Comparison of ENCODE assay signal across 8 cellular contexts in the genomic region with DNA sequence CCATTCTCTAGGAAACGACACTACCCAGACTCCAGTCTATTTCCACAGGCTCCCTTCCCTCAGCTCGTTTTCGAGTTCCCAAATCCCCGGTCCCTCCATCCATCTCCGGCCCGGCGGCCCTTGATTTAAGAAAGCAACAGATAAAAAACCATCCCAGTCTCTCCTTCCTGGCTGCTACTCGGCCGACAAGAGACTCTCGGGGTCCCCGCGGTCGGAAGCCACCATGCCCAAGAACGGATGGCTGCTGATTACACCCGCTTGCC. TPM values are rescaled to one million over a fixed set of nuclear protein-coding genes. Genes with fewer than 3 reads are reported as not detected.
A peak's percentile ranks its signal among the peaks of the same experiment; 100 is the strongest.
DNase-seq lines count a peak whose midpoint lies in the region; ATAC-seq and TF ChIP-seq lines count a peak whose summit lies in the region.

No MANE protein-coding gene starts in this region.

- peak overlapping the region; percentile 75 for H3K27ac Mint-ChIP-seq in activated CD4-positive, alpha-beta memory T cell treated with anti-CD3 and anti-CD28 coated beads, Interleukin-2, amount 10 ng/mL, durations not matched to agents 7 days and 5 days

- peaks cover 26% of the 10 kb centered on the region; the same call in 1 of the 2 replicates for H3K36me3 ChIP-seq in iPS DF 6.9 (ENCODE audit: control insufficient read depth, insufficient read depth, low read length)
- peaks cover 36 to 42% (median 41%) of the 10 kb centered on the region in 4 donors for H3K36me3 ChIP-seq in stomach

- intact Hi-C loops in stomach (cut with DNase I; ENCODE audit: low total_unique reads): no loop called here

- ATAC-seq in omental fat pad (ENCODE audit: low FRiP score): no peak
- no peak for ATAC-seq in HG03342 (IDR thresholded peaks at IDR 0.05; ENCODE audit: unreplicated experiment)

- H3K4me1 ChIP-seq in iPS DF 6.9 (ENCODE audit: control insufficient read depth, insufficient read depth, low read length): no peaks in the 10 kb centered on the region
- H3K4me1 ChIP-seq in stomach: peaks cover 23 to 61% (median 45%) of the 10 kb centered on the region in 4 donors

- POLR2A ChIA-PET in HEK293T (lab: Yijun Ruan, JAX): interaction anchor here (1.0 to 2.1 kb wide), 4 partner anchors 10 to 244 kb away, joined by 3 to 6 read pairs (median 4); no protein-coding TSS in a partner anchor
- POLR2A ChIA-PET in activated CD4-positive, alpha-beta memory T cell treated with anti-CD3 and anti-CD28 coated beads, Interleukin-2, amount 10 ng/mL, durations not matched to agents 7 days and 5 days (lab: Charles Lee): interaction anchor here (0.9 to 2.9 kb wide), 7 partner anchors 11 to 363 kb away, joined by 3 to 20 read pairs (median 4); a partner anchor contains a TSS

- peak overlapping the region; percentile 87 for H3K4me3 Mint-ChIP-seq in activated CD4-positive, alpha-beta memory T cell treated with anti-CD3 and anti-CD28 coated beads, Interleukin-2, amount 10 ng/mL, durations not matched to agents 7 days and 5 days

- no peaks in the 10 kb centered on the region for H3K9me3 Mint-ChIP-seq in activated CD4-positive, alpha-beta memory T cell treated with anti-CD3 and anti-CD28 coated beads, Interleukin-2, amount 10 ng/mL, durations not matched to agents 7 days and 5 days

- no peaks in the 10 kb centered on the region for H3K9me3 ChIP-seq in iPS DF 6.9 (ENCODE audit: control insufficient read depth, insufficient read depth, low read length)
- H3K9me3 ChIP-seq in stomach: no peaks in the 10 kb centered on the region

- no peak for TF ChIP-seq POLR2A in stomach (IDR thresholded peaks at IDR 0.05)

- no peak for TF ChIP-seq CTCF in stomach (IDR thresholded peaks at IDR 0.05)
- no peak for TF ChIP-seq CTCF in omental fat pad (IDR thresholded peaks at IDR 0.05)

- H3K4me1 Mint-ChIP-seq in activated CD4-positive, alpha-beta memory T cell treated with anti-CD3 and anti-CD28 coated beads, Interleukin-2, amount 10 ng/mL, durations not matched to agents 7 days and 5 days: peaks cover 69% of the 10 kb centered on the region

- no peak overlapping the region for H3K27ac ChIP-seq in iPS DF 6.9 (ENCODE audit: low read length)
- H3K27ac ChIP-seq in stomach: peak overlapping the region; percentile 52 to 95 (median 92)

- WGBS in iPS DF 6.9 (ENCODE audit: insufficient coverage, insufficient read length): no CpG with 5 or more reads among the region's 15 CpGs
- WGBS in stomach, 5 donors: 1 to 2% (median 2%) methylated on average over 15 of the region's 15 CpGs

- peak overlapping the region; percentile 79 for H3K4me3 ChIP-seq in iPS DF 6.9 (ENCODE audit: low read length)
- peak overlapping the region; percentile 74 to 85 (median 82) for H3K4me3 ChIP-seq in stomach

- H3K27me3 Mint-ChIP-seq in activated CD4-positive, alpha-beta memory T cell treated with anti-CD3 and anti-CD28 coated beads, Interleukin-2, amount 10 ng/mL, durations not matched to agents 7 days and 5 days: no peaks in the 10 kb centered on the region

- H3K27me3 ChIP-seq in iPS DF 6.9 (ENCODE audit: control insufficient read depth, insufficient read depth, low read length) (no peaks in the 10 kb centered on the region), stomach (no peaks in the 10 kb centered on the region)

- peaks cover 51% of the 10 kb centered on the region for H3K36me3 Mint-ChIP-seq in activated CD4-positive, alpha-beta memory T cell treated with anti-CD3 and anti-CD28 coated beads, Interleukin-2, amount 10 ng/mL, durations not matched to agents 7 days and 5 days (ENCODE audit: low read depth)

- TF ChIP-seq EP300 in stomach (IDR thresholded peaks at IDR 0.05): no peak

- CTCF ChIA-PET in HEK293T (lab: Yijun Ruan, JAX): no interaction called here
- CTCF ChIA-PET in activated CD4-positive, alpha-beta memory T cell treated with anti-CD3 and anti-CD28 coated beads, Interleukin-2, amount 10 ng/mL, durations not matched to agents 7 days and 5 days (lab: Charles Lee): interaction anchor here (1.1 to 4.2 kb wide), 5 partner anchors 25 to 364 kb away, joined by 3 to 34 read pairs (median 3); no protein-coding TSS in a partner anchor

- DNase-seq in HEK293T (ENCODE audit: extremely low spot score): no peak
- no peak for DNase-seq in activated CD4-positive, alpha-beta memory T cell treated with anti-CD3 and anti-CD28 coated beads, Interleukin-2, amount 10 ng/mL, durations not matched to agents 7 days and 5 days
- no peak for DNase-seq in iPS DF 6.9 (ENCODE audit: low read depth, low spot score)
- DNase-seq in stomach: no peak
- DNase-seq in omental fat pad (ENCODE audit: low spot score): no peak
- DNase-seq in activated gamma-delta T cell treated with Interleukin-2 at 50 U/mL for 16 hours: no peak
- no peak for DNase-seq in activated effector memory CD4-positive, alpha-beta T cell treated with anti-CD3 and anti-CD28 coated beads, Interleukin-2, amount 50 U/mL, for 16 hours

TF ChIP-seq in HEK293T, 16 proteins besides CTCF, POLR2A, EP300 and RAD21:
- TF ChIP-seq SUZ12 (IDR thresholded peaks at IDR 0.05): no peak
- TF ChIP-seq L3MBTL2 (conservative IDR thresholded peaks at IDR 0.05): peak; percentile 68; the same call in 1 of the 2 replicates

RNA-seq across cellular contexts. Expression of a gene that starts 0.2 kb away (rescaled TPM):
- total RNA-seq in activated CD4-positive, alpha-beta memory T cell treated with anti-CD3 and anti-CD28 coated beads, Interleukin-2, amount 10 ng/mL, durations not matched to agents 7 days and 5 days: 1,000 to 10,000 TPM; 1,912 to 1,913 TPM
- total RNA-seq in stomach (1,000 to 10,000 TPM in 4 of 5 donors, 100 to 1,000 TPM in 1; 506 to 3,830 (median 2,422) TPM), omental fat pad (1,000 to 10,000 TPM; 3,452 to 4,057 (median 3,629) TPM)
- polyA plus RNA-seq in stomach: 1,000 to 10,000 TPM; 4,166 to 5,414 (median 4,286) TPM

RNA-seq across cellular contexts. Expression of a gene that starts 14.8 kb away (rescaled TPM):
- under 1 TPM in 1 of 2 experiments, not detected in 1; 0.18 TPM for total RNA-seq in activated CD4-positive, alpha-beta memory T cell treated with anti-CD3 and anti-CD28 coated beads, Interleukin-2, amount 10 ng/mL, durations not matched to agents 7 days and 5 days
- not detected for total RNA-seq in stomach
- 1 to 10 TPM in 1 of 3 donors, not detected in 2; 1.5 TPM for polyA plus RNA-seq in stomach
- total RNA-seq in omental fat pad: not detected

RNA-seq across cellular contexts. Expression of a gene that starts 43.2 kb away (rescaled TPM):
- total RNA-seq in activated CD4-positive, alpha-beta memory T cell treated with anti-CD3 and anti-CD28 coated beads, Interleukin-2, amount 10 ng/mL, durations not matched to agents 7 days and 5 days: not detected
- total RNA-seq in stomach (not detected), omental fat pad (not detected)
- polyA plus RNA-seq in stomach: not detected

RNA-seq across cellular contexts. Expression of a gene that starts 52.9 kb away (rescaled TPM):
- total RNA-seq in activated CD4-positive, alpha-beta memory T cell treated with anti-CD3 and anti-CD28 coated beads, Interleukin-2, amount 10 ng/mL, durations not matched to agents 7 days and 5 days: 10 to 100 TPM; 63.5 to 64.0 TPM
- total RNA-seq in stomach (100 to 1,000 TPM in 1 of 5 donors, 10 to 100 TPM in 4; 12.8 to 102 (median 63.8) TPM), omental fat pad (100 to 1,000 TPM in 2 of 4 donors, 10 to 100 TPM in 2; 64.3 to 139 (median 118) TPM)
- 10 to 100 TPM; 17.6 to 31.9 (median 26.3) TPM for polyA plus RNA-seq in stomach
